15 cellular contexts compared by ENCODE assay signal in the genomic region with DNA sequence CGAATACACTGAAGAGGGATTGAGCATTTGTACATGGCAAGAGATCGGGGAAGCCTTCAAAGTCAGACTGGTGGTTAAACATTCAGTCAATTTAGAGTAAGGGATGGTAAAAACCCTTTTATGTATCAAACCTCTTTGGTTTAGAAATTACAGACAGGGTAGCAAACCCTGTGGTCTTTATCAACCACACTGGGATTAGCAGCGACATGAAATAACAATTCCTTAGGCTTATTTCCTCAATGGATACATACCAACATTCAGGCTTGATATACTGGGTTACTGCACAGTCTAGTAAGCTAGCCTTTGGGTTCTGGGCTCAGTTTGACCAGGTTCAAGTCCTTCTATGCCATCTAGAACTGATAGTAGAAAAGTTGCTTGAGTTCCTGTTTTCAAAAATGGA.
"Had no signal": no experiment of that assay in that cellular context is flagged by ENCODE, and none has a peak within 500 bp of the region (broad histone marks: within the 10 kb centered on the region; RNA-seq: fewer than 3 reads in every experiment).

No MANE protein-coding gene starts in this region.

- H3K27ac Mint-ChIP-seq: activated CD4-positive, alpha-beta memory T cell treated with anti-CD3 and anti-CD28 coated beads for 36 hours; activated CD8-positive, alpha-beta memory T cell treated with anti-CD3 and anti-CD28 coated beads, Interleukin-2, amount 10 ng/mL, durations not matched to agents 7 days and 5 days; activated naive CD8-positive, alpha-beta T cell; naive thymus-derived CD4-positive, alpha-beta T cell had no signal

- H3K9me3 Mint-ChIP-seq: activated CD4-positive, alpha-beta memory T cell treated with anti-CD3 and anti-CD28 coated beads for 36 hours had no signal

- H3K36me3 Mint-ChIP-seq: activated CD4-positive, alpha-beta memory T cell treated with anti-CD3 and anti-CD28 coated beads for 36 hours; activated CD8-positive, alpha-beta memory T cell treated with anti-CD3 and anti-CD28 coated beads, Interleukin-2, amount 10 ng/mL, durations not matched to agents 7 days and 5 days; activated naive CD8-positive, alpha-beta T cell; naive thymus-derived CD4-positive, alpha-beta T cell had no signal

- H3K4me3 Mint-ChIP-seq: activated CD4-positive, alpha-beta memory T cell treated with anti-CD3 and anti-CD28 coated beads for 36 hours; activated CD8-positive, alpha-beta memory T cell treated with anti-CD3 and anti-CD28 coated beads, Interleukin-2, amount 10 ng/mL, durations not matched to agents 7 days and 5 days; activated naive CD8-positive, alpha-beta T cell; naive thymus-derived CD4-positive, alpha-beta T cell had no signal

- H3K27me3 Mint-ChIP-seq: activated CD4-positive, alpha-beta memory T cell treated with anti-CD3 and anti-CD28 coated beads for 36 hours; activated CD8-positive, alpha-beta memory T cell treated with anti-CD3 and anti-CD28 coated beads, Interleukin-2, amount 10 ng/mL, durations not matched to agents 7 days and 5 days; activated naive CD8-positive, alpha-beta T cell had no signal

- H3K4me1 Mint-ChIP-seq: activated CD8-positive, alpha-beta memory T cell treated with anti-CD3 and anti-CD28 coated beads, Interleukin-2, amount 10 ng/mL, durations not matched to agents 7 days and 5 days; naive thymus-derived CD4-positive, alpha-beta T cell had no signal

- ATAC-seq: activated CD8-positive, alpha-beta memory T cell treated with anti-CD3 and anti-CD28 coated beads, Interleukin-2, amount 10 ng/mL, durations not matched to agents 7 days and 5 days; naive thymus-derived CD4-positive, alpha-beta T cell had no signal

- DNase-seq: activated CD4-positive, alpha-beta memory T cell treated with anti-CD3 and anti-CD28 coated beads for 36 hours; activated CD8-positive, alpha-beta memory T cell treated with anti-CD3 and anti-CD28 coated beads, Interleukin-2, amount 10 ng/mL, durations not matched to agents 7 days and 5 days; amniotic stem cell; dermis blood vessel endothelial cell; effector memory CD4-positive, alpha-beta T cell; esophagus squamous epithelium; glutamatergic neuron; hypothalamus; naive thymus-derived CD4-positive, alpha-beta T cell; stimulated activated CD4-positive, alpha-beta T cell treated with anti-CD3 and anti-CD28 coated beads, Interleukin-12 subunit alpha, Interleukin-12 subunit beta, amount 100 ng/mL, for 4 hours; stimulated activated CD4-positive, alpha-beta T cell treated with anti-CD3 and anti-CD28 coated beads, Interleukin-1b, Interleukin-23, amount 100 ng/mL, for 48 hours; stimulated activated CD8-positive, alpha-beta memory T cell treated with anti-CD3 and anti-CD28 coated beads, Interleukin-4, amount 100 ng/mL, for 48 hours; stimulated activated naive CD4-positive, alpha-beta T cell; tibial artery had no signal
